In genomic region chr16:72951916-72952315, GRCh38 we compare ENCODE assay signal across 1 cellular context.
TF ChIP-seq lines count a peak whose summit lies in the region.

No MANE protein-coding gene starts in this region.

TF ChIP-seq in HepG2, 621 proteins besides CTCF, POLR2A, EP300 and RAD21 (continued from another document):
- TF ChIP-seq PRDM10 (CRISPR knock-in tag; IDR thresholded peaks at IDR 0.05; ENCODE audit: low read depth) (no peak), ZNF180 (CRISPR knock-in tag; IDR thresholded peaks at IDR 0.05; ENCODE audit: borderline replicate concordance, low read depth) (no peak)
